ENCODE assay signal across 32 cellular contexts in genomic region chr22:43880743-43881055, GRCh38. TPM values are rescaled to one million over a fixed set of nuclear protein-coding genes. Genes with fewer than 3 reads are reported as not detected.
"Had no signal": no experiment of that assay in that cellular context is flagged by ENCODE, and none has a peak within 500 bp of the region (broad histone marks: within the 10 kb centered on the region; RNA-seq: fewer than 3 reads in every experiment).

No MANE protein-coding gene starts in this region.

- H3K9me3 ChIP-seq: ascending aorta, SJCRH30 had no signal

- H3K36me3 Mint-ChIP-seq: activated CD8-positive, alpha-beta memory T cell treated with anti-CD3 and anti-CD28 coated beads, Interleukin-2, amount 10 ng/mL, durations not matched to agents 7 days and 5 days; activated naive CD8-positive, alpha-beta T cell treated with anti-CD3 and anti-CD28 coated beads, Interleukin-2, amount 10 ng/mL, durations not matched to agents 7 days and 5 days had no signal

- FAIRE-seq: K562 had no signal

- H3K4me1 ChIP-seq: ascending aorta, SJCRH30 had no signal

- H3K27ac ChIP-seq: ascending aorta, cardiac muscle cell, SJCRH30, SK-N-MC, WERI-Rb-1 had no signal

- H3K4me1 Mint-ChIP-seq: activated CD4-positive, alpha-beta memory T cell treated with anti-CD3 and anti-CD28 coated beads, Interleukin-2, amount 10 ng/mL, durations not matched to agents 7 days and 5 days had no signal

- H3K4me3 Mint-ChIP-seq: activated CD4-positive, alpha-beta memory T cell treated with anti-CD3 and anti-CD28 coated beads, Interleukin-2, amount 10 ng/mL, durations not matched to agents 7 days and 5 days; activated CD8-positive, alpha-beta memory T cell treated with anti-CD3 and anti-CD28 coated beads, Interleukin-2, amount 10 ng/mL, durations not matched to agents 7 days and 5 days; activated naive CD8-positive, alpha-beta T cell treated with anti-CD3 and anti-CD28 coated beads, Interleukin-2, amount 10 ng/mL, durations not matched to agents 7 days and 5 days had no signal

- H3K27ac Mint-ChIP-seq: activated CD4-positive, alpha-beta memory T cell treated with anti-CD3 and anti-CD28 coated beads, Interleukin-2, amount 10 ng/mL, durations not matched to agents 7 days and 5 days; activated CD8-positive, alpha-beta memory T cell treated with anti-CD3 and anti-CD28 coated beads, Interleukin-2, amount 10 ng/mL, durations not matched to agents 7 days and 5 days; activated naive CD8-positive, alpha-beta T cell treated with anti-CD3 and anti-CD28 coated beads, Interleukin-2, amount 10 ng/mL, durations not matched to agents 7 days and 5 days had no signal

- H3K27me3 ChIP-seq: ascending aorta, cardiac muscle cell had no signal

- H3K4me3 ChIP-seq: ascending aorta, cardiac muscle cell, K562, SJCRH30, SK-N-MC had no signal

- H3K9me3 Mint-ChIP-seq: activated CD4-positive, alpha-beta memory T cell treated with anti-CD3 and anti-CD28 coated beads, Interleukin-2, amount 10 ng/mL, durations not matched to agents 7 days and 5 days; activated naive CD8-positive, alpha-beta T cell treated with anti-CD3 and anti-CD28 coated beads, Interleukin-2, amount 10 ng/mL, durations not matched to agents 7 days and 5 days had no signal

- DNase-seq: activated CD4-positive, alpha-beta memory T cell treated with anti-CD3 and anti-CD28 coated beads, Interleukin-2, amount 10 ng/mL, durations not matched to agents 7 days and 5 days; activated CD4-positive, alpha-beta T cell treated with anti-CD3 and anti-CD28 coated beads for 1 hour; activated CD4-positive, alpha-beta T cell treated with anti-CD3 and anti-CD28 coated beads for 48 hours; activated CD4-positive, CD25-positive, alpha-beta regulatory T cell; activated CD8-positive, alpha-beta memory T cell treated with anti-CD3 and anti-CD28 coated beads for 24 hours; activated CD8-positive, alpha-beta memory T cell treated with anti-CD3 and anti-CD28 coated beads, Interleukin-2, amount 10 ng/mL, durations not matched to agents 7 days and 5 days; activated CD8-positive, alpha-beta memory T cell treated with anti-CD3 and anti-CD28 coated beads, Interleukin-2, amount 50 U/mL, for 48 hours; activated effector memory CD4-positive, alpha-beta T cell treated with Interleukin-2 at 50 U/mL for 16 hours; activated naive CD8-positive, alpha-beta T cell treated with anti-CD3 and anti-CD28 coated beads, Interleukin-2, amount 10 ng/mL, durations not matched to agents 7 days and 5 days; activated T-cell treated with anti-CD3 and anti-CD28 coated beads, Interleukin-2, amount 50 U/mL, for 48 hours; amygdala; NCI-H1105; NCI-H1417 treated with DMSO at 0.1 percent for 48 hours; NCI-H187 treated with DMSO at 0.1 percent for 48 hours; NCI-H2081; NCI-H2171 treated with DMSO at 0.1 percent for 48 hours; NCI-H2227 treated with DMSO at 0.1 percent for 48 hours; NCI-H446; NCI-H510A treated with DMSO at 0.1 percent for 48 hours; SHP77; SJCRH30; T1000 had no signal

- H3K27me3 Mint-ChIP-seq: activated CD8-positive, alpha-beta memory T cell treated with anti-CD3 and anti-CD28 coated beads, Interleukin-2, amount 10 ng/mL, durations not matched to agents 7 days and 5 days had no signal

- H3K36me3 ChIP-seq: ascending aorta, cardiac muscle cell, SJCRH30, WERI-Rb-1 had no signal

RNA-seq across cellular contexts. Expression of gene PNPLA5, which starts 11.1 kb away (rescaled TPM):
- total RNA-seq: activated CD4-positive, alpha-beta memory T cell treated with anti-CD3 and anti-CD28 coated beads, Interleukin-2, amount 10 ng/mL, durations not matched to agents 7 days and 5 days; activated CD8-positive, alpha-beta memory T cell treated with anti-CD3 and anti-CD28 coated beads, Interleukin-2, amount 10 ng/mL, durations not matched to agents 7 days and 5 days; activated naive CD8-positive, alpha-beta T cell treated with anti-CD3 and anti-CD28 coated beads, Interleukin-2, amount 10 ng/mL, durations not matched to agents 7 days and 5 days; ascending aorta; cardiac muscle cell; K562; RPMI7951; SJCRH30; T-helper 1 cell treated with Interleukin-12 subunit alpha and Interleukin-12 subunit beta and Interleukin-4 antibody, amounts not matched to agents 30 ng/mL and 1 ng/mL, for 36 hours; T-helper 2 cell treated with Interferon-gamma antibody and Interleukin-4, amounts not matched to agents 100 ng/mL and 5 ng/mL, for 36 hours had no signal
- polyA plus RNA-seq: adipose tissue, cardiac muscle cell, K562 had no signal

RNA-seq across cellular contexts. Expression of gene SULT4A1, which starts 18.4 kb away (rescaled TPM):
- total RNA-seq: activated CD4-positive, alpha-beta memory T cell treated with anti-CD3 and anti-CD28 coated beads, Interleukin-2, amount 10 ng/mL, durations not matched to agents 7 days and 5 days; activated CD8-positive, alpha-beta memory T cell treated with anti-CD3 and anti-CD28 coated beads, Interleukin-2, amount 10 ng/mL, durations not matched to agents 7 days and 5 days; activated naive CD8-positive, alpha-beta T cell treated with anti-CD3 and anti-CD28 coated beads, Interleukin-2, amount 10 ng/mL, durations not matched to agents 7 days and 5 days; ascending aorta; M059J; RPMI7951; SJCRH30; T-helper 1 cell treated with Interleukin-12 subunit alpha and Interleukin-12 subunit beta and Interleukin-4 antibody, amounts not matched to agents 30 ng/mL and 1 ng/mL, for 36 hours; T-helper 2 cell treated with Interferon-gamma antibody and Interleukin-4, amounts not matched to agents 100 ng/mL and 5 ng/mL, for 36 hours had no signal

RNA-seq across cellular contexts. Expression of gene PNPLA3, which starts 42.9 kb away (rescaled TPM):
- total RNA-seq: ascending aorta had no signal
